ENCODE assay signal across 27 cellular contexts in the genomic region with DNA sequence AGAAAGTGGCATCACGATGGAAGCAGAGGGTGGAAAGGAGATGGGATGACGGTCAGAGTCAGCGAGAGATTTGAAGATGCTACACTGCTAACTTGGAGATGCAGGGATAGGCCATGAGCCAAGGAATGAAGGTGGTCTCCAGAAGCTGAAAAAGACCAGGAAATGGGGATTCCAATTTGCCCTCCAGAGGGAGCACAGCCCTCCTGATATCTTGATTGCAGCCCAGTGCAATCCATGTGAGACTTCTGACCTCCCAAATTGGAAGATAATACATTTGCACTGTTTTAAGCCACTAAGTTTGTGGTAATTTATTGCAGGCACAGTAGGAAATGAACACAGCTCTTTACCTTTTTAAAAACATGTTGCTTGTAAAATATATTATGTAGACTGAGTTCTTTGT.
"Had no signal": no experiment of that assay in that cellular context is flagged by ENCODE, and none has a peak within 500 bp of the region (broad histone marks: within the 10 kb centered on the region; RNA-seq: fewer than 3 reads in every experiment).

No MANE protein-coding gene starts in this region.

- H3K27me3 Mint-ChIP-seq: stimulated activated naive CD8-positive, alpha-beta T cell treated with anti-CD3 and anti-CD28 coated beads, Interleukin-15, Interleukin-2, amounts not matched to agents 100 ng/mL and 50 ng/mL, for 24 hours had no signal

- H3K9me3 ChIP-seq: lower lobe of right lung, mucosa of descending colon, pancreas, prostate gland, spleen, suprapubic skin, thoracic aorta, tibial artery, uterus had no signal

- H3K36me3 Mint-ChIP-seq: natural killer cell treated with Interleukin-12 subunit alpha and Interleukin-12 subunit beta and Interleukin-15 and Interleukin-18, amount 100 ng/mL, for 72 hours; stimulated activated effector memory CD8-positive, alpha-beta T cell treated with anti-CD3 and anti-CD28 coated beads, Interleukin-12 subunit alpha, Interleukin-12 subunit beta, amount 100 ng/mL, for 72 hours had no signal

- H3K4me3 Mint-ChIP-seq: naive thymus-derived CD4-positive, alpha-beta T cell; natural killer cell treated with Interleukin-12 subunit alpha and Interleukin-12 subunit beta and Interleukin-15 and Interleukin-18, amount 100 ng/mL, for 72 hours; stimulated activated effector memory CD8-positive, alpha-beta T cell treated with anti-CD3 and anti-CD28 coated beads, Interleukin-12 subunit alpha, Interleukin-12 subunit beta, amount 100 ng/mL, for 72 hours; stimulated activated naive CD8-positive, alpha-beta T cell treated with anti-CD3 and anti-CD28 coated beads, Interleukin-15, Interleukin-2, amounts not matched to agents 100 ng/mL and 50 ng/mL, for 24 hours had no signal

- H3K4me1 ChIP-seq: lower lobe of right lung, prostate gland, spleen, suprapubic skin, tibial artery, uterus had no signal

- H3K9me3 Mint-ChIP-seq: stimulated activated effector memory CD8-positive, alpha-beta T cell treated with anti-CD3 and anti-CD28 coated beads, Interleukin-12 subunit alpha, Interleukin-12 subunit beta, amount 100 ng/mL, for 72 hours had no signal

- DNase-seq: hypothalamus; kidney glomerular epithelial cell; left cardiac atrium; lower lobe of right lung; mammary epithelial cell; midbrain; mucosa of descending colon; naive thymus-derived CD4-positive, alpha-beta T cell; pancreas; retina; right cardiac atrium; spleen; stimulated activated CD4-positive, alpha-beta T cell treated with anti-CD3 and anti-CD28 coated beads, Interleukin-4, amount 100 ng/mL, for 24 hours; stimulated activated naive CD4-positive, alpha-beta T cell; tibial artery; trophoblast cell; uterus had no signal

- H3K27ac ChIP-seq: lower lobe of right lung, pancreas, prostate gland, skin epidermis, spleen, suprapubic skin, thoracic aorta, tibial artery, uterus had no signal

- H3K36me3 ChIP-seq: lower lobe of right lung, pancreas, prostate gland, spleen, suprapubic skin, thoracic aorta, tibial artery, uterus had no signal

- FAIRE-seq: keratinocyte, pancreas had no signal

- H3K27ac Mint-ChIP-seq: naive thymus-derived CD4-positive, alpha-beta T cell; natural killer cell treated with Interleukin-12 subunit alpha and Interleukin-12 subunit beta and Interleukin-15 and Interleukin-18, amount 100 ng/mL, for 72 hours; stimulated activated effector memory CD8-positive, alpha-beta T cell treated with anti-CD3 and anti-CD28 coated beads, Interleukin-12 subunit alpha, Interleukin-12 subunit beta, amount 100 ng/mL, for 72 hours; stimulated activated naive CD8-positive, alpha-beta T cell treated with anti-CD3 and anti-CD28 coated beads, Interleukin-15, Interleukin-2, amounts not matched to agents 100 ng/mL and 50 ng/mL, for 24 hours had no signal

- ATAC-seq: left cardiac atrium; left lobe of liver; lower lobe of right lung; mucosa of descending colon; naive thymus-derived CD4-positive, alpha-beta T cell; natural killer cell treated with Interleukin-12 subunit alpha and Interleukin-12 subunit beta and Interleukin-15 and Interleukin-18, amount 100 ng/mL, for 72 hours; pancreas; right cardiac atrium; sciatic nerve; stimulated activated effector memory CD8-positive, alpha-beta T cell treated with anti-CD3 and anti-CD28 coated beads, Interleukin-12 subunit alpha, Interleukin-12 subunit beta, amount 100 ng/mL, for 72 hours had no signal

- H3K4me3 ChIP-seq: lower lobe of right lung, mucosa of descending colon, pancreas, prostate gland, skin epidermis, spleen, suprapubic skin, thoracic aorta, tibial artery, uterus had no signal

- H3K27me3 ChIP-seq: pancreas, tibial artery, uterus had no signal
